8 cellular contexts compared by ENCODE assay signal in genomic region chr3:42880183-42880582, GRCh38. TPM values are rescaled to one million over a fixed set of nuclear protein-coding genes. Genes with fewer than 3 reads are reported as not detected.
DNase-seq lines count a peak whose midpoint lies in the region; ATAC-seq and TF ChIP-seq lines count a peak whose summit lies in the region.

No MANE protein-coding gene starts in this region.

- no peaks in the 10 kb centered on the region for H3K9me3 ChIP-seq in WERI-Rb-1 (ENCODE audit: severe bottlenecking)

- ATAC-seq in HG02588 (IDR thresholded peaks at IDR 0.05; ENCODE audit: unreplicated experiment), result no peak

- TF ChIP-seq CTCF in GM12864 (IDR thresholded peaks at IDR 0.05; ENCODE audit: low read depth, low read length, missing control alignments) (no peak), WERI-Rb-1 (IDR thresholded peaks at IDR 0.05; ENCODE audit: low read depth, low read length) (no peak), fibroblast of pulmonary artery (IDR thresholded peaks at IDR 0.05; ENCODE audit: low read length, missing control alignments) (no peak), retinal pigment epithelial cell (conservative IDR thresholded peaks at IDR 0.05; ENCODE audit: low read depth, low read length) (no peak)

- DNase-seq in GM12864 (ENCODE audit: low read depth), result no peak
- DNase-seq in WERI-Rb-1, result no peak
- DNase-seq in fibroblast of pulmonary artery (ENCODE audit: low read depth), result no peak
- DNase-seq in retinal pigment epithelial cell (ENCODE audit: low read depth), result no peak
- DNase-seq in SK-N-DZ (ENCODE audit: low spot score), result no peak
- DNase-seq in NCI-H748 treated with DMSO at 0.1 percent for 48 hours (lab: John Stamatoyannopoulos, UW), result no peak
- no peak for DNase-seq in NCI-H345 treated with DMSO at 0.1 percent for 48 hours (lab: John Stamatoyannopoulos, UW; ENCODE audit: unreplicated experiment)

- H3K4me3 ChIP-seq in GM12864 (ENCODE audit: low read depth, low read length), result peak overlapping the region; percentile 54; the same call in 1 of the 2 replicates
- peak overlapping the region; percentile 68 for H3K4me3 ChIP-seq in WERI-Rb-1 (ENCODE audit: low read depth, low read length)
- H3K4me3 ChIP-seq in fibroblast of pulmonary artery (replicated peaks; ENCODE audit: low read depth, low read length), result peak overlapping the region; percentile 59
- H3K4me3 ChIP-seq in retinal pigment epithelial cell (ENCODE audit: low read length), result peak overlapping the region; percentile 61

- no peaks in the 10 kb centered on the region for H3K36me3 ChIP-seq in WERI-Rb-1

- no peaks in the 10 kb centered on the region for H3K27me3 ChIP-seq in WERI-Rb-1 (ENCODE audit: insufficient read depth, low read depth, severe bottlenecking)

- H3K27ac ChIP-seq in WERI-Rb-1, result no peak overlapping the region

RNA-seq across cellular contexts. Expression of gene CYP8B1, which starts 4.5 kb away (rescaled TPM):
- not detected in 2 replicates for polyA plus RNA-seq in SK-N-DZ (2014; cell fraction: cytosol; rRNA removed)
- polyA plus RNA-seq in SK-N-DZ (2014; cell fraction: nucleus; rRNA removed), result not detected in 2 replicates

RNA-seq across cellular contexts. Expression of gene ZNF662, which starts 25.8 kb away (rescaled TPM):
- 0.40 and 1.1 TPM in 2 replicates for polyA plus RNA-seq in SK-N-DZ (2014; cell fraction: cytosol; rRNA removed)
- polyA plus RNA-seq in SK-N-DZ (2014; cell fraction: nucleus; rRNA removed), result 0.58 and 1.4 TPM in 2 replicates
